Comparison of ENCODE assay signal across 8 cellular contexts in genomic region chr7:1569833-1570632, GRCh38. TPM values are rescaled to one million over a fixed set of nuclear protein-coding genes. Genes with fewer than 3 reads are reported as not detected.
DNase-seq lines count a peak whose midpoint lies in the region; ATAC-seq and TF ChIP-seq lines count a peak whose summit lies in the region.

Gene PSMG3, minus strand, starts transcription at chr7:1570032. Its CDS starts 693 bp downstream, at chr7:1569339.

- DNase-seq in AG09319 (ENCODE audit: extremely low read depth, low read depth) = peak; percentile 75
- DNase-seq in NCI-H345 treated with DMSO at 0.1 percent for 48 hours (lab: John Stamatoyannopoulos, UW; ENCODE audit: unreplicated experiment) = peak; percentile 70
- peak; percentile 87 for DNase-seq in cerebellar cortex (ENCODE audit: low spot score)
- DNase-seq in kidney epithelial cell (ENCODE audit: low read depth) = peak; percentile 29
- peak; percentile 94 for DNase-seq in stimulated activated CD4-positive, alpha-beta T cell treated with anti-CD3 and anti-CD28 coated beads, Interleukin-15, amount 100 ng/mL, for 24 hours

- peak; percentile 91 for ATAC-seq in GM18909 (IDR thresholded peaks at IDR 0.05; ENCODE audit: poor library complexity, unreplicated experiment)
- peak; percentile 89 for ATAC-seq in HG03159 (IDR thresholded peaks at IDR 0.05; ENCODE audit: unreplicated experiment)
- ATAC-seq in activated CD4-positive, CD25-positive, alpha-beta regulatory T cell treated with anti-CD3 and anti-CD28 coated beads, Interleukin-2, amount 50 U/mL, for 24 hours = peak; percentile 97 to 98

- H3K4me3 ChIP-seq in kidney epithelial cell (ENCODE audit: low read depth, low read length) = peak within 1 kb of the TSS; percentile 96

- peak; percentile 31 for TF ChIP-seq CTCF in AG09319 (IDR thresholded peaks at IDR 0.05; ENCODE audit: low read depth, low read length)
- TF ChIP-seq CTCF in kidney epithelial cell (IDR thresholded peaks at IDR 0.05; ENCODE audit: insufficient read depth, low read length, poor library complexity, severe bottlenecking) = peak; percentile 38

- no peaks in the 10 kb centered on the region for H3K27me3 ChIP-seq in kidney epithelial cell (ENCODE audit: control insufficient read depth, insufficient read depth, low read length)

- H3K36me3 ChIP-seq in kidney epithelial cell (ENCODE audit: control insufficient read depth, insufficient read depth, low read length) = peaks cover 2% of the 10 kb centered on the region

RNA-seq across cellular contexts. Expression of gene PSMG3, which starts in this region (rescaled TPM):
- total RNA-seq in kidney epithelial cell = 73.9 and 79.8 TPM in 2 replicates

Comparison
In these comparisons a context has a peak if more than half of its experiments do, and no peak if none do; other contexts are left out.
1. Peak in every context shown above with its lines: DNase-seq, ATAC-seq and H3K4me3 ChIP-seq.
2. DNase-seq: peak in every context shown above with its lines; median percentile 94 in stimulated activated CD4-positive, alpha-beta T cell treated with anti-CD3 and anti-CD28 coated beads, Interleukin-15, amount 100 ng/mL, for 24 hours; 87 in cerebellar cortex; 75 in AG09319; 70 in NCI-H345 treated with DMSO at 0.1 percent for 48 hours; 29 in kidney epithelial cell.